ENCODE assay signal across 1 cellular context in the genomic region with DNA sequence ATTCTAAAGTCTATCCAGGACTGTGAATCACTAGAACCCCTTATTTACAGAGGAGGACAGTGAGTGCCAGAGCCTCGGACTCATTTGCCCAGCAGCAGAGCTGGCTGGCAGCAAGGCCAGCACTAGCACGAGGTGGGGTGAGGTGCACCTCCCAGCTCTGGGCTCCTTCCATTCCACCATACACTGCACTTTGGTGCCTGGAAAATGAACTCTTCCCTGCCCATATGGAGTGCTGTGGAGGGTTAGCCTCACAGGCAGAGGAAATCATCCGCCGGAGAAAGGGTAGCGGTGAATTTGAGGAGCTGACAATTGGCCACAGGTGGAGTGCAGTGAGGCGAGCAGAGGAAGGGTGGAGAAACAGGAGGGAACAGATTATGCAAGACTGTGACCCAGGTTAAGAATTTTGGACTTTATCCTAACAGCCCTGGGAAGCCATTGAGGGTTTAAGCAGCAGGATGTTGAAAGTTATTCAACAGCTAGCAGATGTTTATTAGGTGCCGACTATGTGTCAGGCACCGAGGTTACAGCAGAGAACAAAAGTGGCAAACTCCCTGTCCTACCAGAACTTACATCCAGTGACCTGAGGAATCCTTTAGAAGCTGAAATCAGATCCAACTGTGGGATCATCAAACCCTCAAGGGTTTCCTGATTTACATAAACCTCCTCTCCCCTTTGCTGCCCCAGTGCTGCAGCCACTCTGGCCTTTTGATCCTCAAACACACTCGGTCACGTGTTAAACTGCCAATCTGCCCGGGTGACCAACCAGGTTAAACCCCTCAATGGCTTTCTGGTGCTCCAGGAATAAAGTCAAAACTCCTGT.
A peak's percentile ranks its signal among the peaks of the same experiment; 100 is the strongest.
TF ChIP-seq lines count a peak whose summit lies in the region.

No MANE protein-coding gene starts in this region.

TF ChIP-seq in HepG2, 621 proteins besides CTCF, POLR2A, EP300 and RAD21 (continued from another document):
- TF ChIP-seq U2AF2 (IDR thresholded peaks at IDR 0.05; ENCODE audit: low read depth, low read length) (no peak), BRCA1 (CRISPR knock-in tag; IDR thresholded peaks at IDR 0.05) (peak; percentile 76; the same call in 1 of the 2 replicates), SETDB1 (CRISPR knock-in tag; IDR thresholded peaks at IDR 0.05; ENCODE audit: borderline replicate concordance) (no peak), TBP (CRISPR knock-in tag; IDR thresholded peaks at IDR 0.05) (no peak), KDM5B (CRISPR knock-in tag; IDR thresholded peaks at IDR 0.05; ENCODE audit: borderline replicate concordance) (peak; percentile 64; the same call in 1 of the 2 replicates), NFATC3 (CRISPR knock-in tag; IDR thresholded peaks at IDR 0.05) (0 out of 2 replicates have a peak, but pooled peaks have one; percentile 25)
- TF ChIP-seq, protein P1, sequence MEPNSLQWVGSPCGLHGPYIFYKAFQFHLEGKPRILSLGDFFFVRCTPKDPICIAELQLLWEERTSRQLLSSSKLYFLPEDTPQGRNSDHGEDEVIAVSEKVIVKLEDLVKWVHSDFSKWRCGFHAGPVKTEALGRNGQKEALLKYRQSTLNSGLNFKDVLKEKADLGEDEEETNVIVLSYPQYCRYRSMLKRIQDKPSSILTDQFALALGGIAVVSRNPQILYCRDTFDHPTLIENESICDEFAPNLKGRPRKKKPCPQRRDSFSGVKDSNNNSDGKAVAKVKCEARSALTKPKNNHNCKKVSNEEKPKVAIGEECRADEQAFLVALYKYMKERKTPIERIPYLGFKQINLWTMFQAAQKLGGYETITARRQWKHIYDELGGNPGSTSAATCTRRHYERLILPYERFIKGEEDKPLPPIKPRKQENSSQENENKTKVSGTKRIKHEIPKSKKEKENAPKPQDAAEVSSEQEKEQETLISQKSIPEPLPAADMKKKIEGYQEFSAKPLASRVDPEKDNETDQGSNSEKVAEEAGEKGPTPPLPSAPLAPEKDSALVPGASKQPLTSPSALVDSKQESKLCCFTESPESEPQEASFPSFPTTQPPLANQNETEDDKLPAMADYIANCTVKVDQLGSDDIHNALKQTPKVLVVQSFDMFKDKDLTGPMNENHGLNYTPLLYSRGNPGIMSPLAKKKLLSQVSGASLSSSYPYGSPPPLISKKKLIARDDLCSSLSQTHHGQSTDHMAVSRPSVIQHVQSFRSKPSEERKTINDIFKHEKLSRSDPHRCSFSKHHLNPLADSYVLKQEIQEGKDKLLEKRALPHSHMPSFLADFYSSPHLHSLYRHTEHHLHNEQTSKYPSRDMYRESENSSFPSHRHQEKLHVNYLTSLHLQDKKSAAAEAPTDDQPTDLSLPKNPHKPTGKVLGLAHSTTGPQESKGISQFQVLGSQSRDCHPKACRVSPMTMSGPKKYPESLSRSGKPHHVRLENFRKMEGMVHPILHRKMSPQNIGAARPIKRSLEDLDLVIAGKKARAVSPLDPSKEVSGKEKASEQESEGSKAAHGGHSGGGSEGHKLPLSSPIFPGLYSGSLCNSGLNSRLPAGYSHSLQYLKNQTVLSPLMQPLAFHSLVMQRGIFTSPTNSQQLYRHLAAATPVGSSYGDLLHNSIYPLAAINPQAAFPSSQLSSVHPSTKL (CRISPR knock-in tag; IDR thresholded peaks at IDR 0.05): peak; percentile 93
- TF ChIP-seq, protein P2, sequence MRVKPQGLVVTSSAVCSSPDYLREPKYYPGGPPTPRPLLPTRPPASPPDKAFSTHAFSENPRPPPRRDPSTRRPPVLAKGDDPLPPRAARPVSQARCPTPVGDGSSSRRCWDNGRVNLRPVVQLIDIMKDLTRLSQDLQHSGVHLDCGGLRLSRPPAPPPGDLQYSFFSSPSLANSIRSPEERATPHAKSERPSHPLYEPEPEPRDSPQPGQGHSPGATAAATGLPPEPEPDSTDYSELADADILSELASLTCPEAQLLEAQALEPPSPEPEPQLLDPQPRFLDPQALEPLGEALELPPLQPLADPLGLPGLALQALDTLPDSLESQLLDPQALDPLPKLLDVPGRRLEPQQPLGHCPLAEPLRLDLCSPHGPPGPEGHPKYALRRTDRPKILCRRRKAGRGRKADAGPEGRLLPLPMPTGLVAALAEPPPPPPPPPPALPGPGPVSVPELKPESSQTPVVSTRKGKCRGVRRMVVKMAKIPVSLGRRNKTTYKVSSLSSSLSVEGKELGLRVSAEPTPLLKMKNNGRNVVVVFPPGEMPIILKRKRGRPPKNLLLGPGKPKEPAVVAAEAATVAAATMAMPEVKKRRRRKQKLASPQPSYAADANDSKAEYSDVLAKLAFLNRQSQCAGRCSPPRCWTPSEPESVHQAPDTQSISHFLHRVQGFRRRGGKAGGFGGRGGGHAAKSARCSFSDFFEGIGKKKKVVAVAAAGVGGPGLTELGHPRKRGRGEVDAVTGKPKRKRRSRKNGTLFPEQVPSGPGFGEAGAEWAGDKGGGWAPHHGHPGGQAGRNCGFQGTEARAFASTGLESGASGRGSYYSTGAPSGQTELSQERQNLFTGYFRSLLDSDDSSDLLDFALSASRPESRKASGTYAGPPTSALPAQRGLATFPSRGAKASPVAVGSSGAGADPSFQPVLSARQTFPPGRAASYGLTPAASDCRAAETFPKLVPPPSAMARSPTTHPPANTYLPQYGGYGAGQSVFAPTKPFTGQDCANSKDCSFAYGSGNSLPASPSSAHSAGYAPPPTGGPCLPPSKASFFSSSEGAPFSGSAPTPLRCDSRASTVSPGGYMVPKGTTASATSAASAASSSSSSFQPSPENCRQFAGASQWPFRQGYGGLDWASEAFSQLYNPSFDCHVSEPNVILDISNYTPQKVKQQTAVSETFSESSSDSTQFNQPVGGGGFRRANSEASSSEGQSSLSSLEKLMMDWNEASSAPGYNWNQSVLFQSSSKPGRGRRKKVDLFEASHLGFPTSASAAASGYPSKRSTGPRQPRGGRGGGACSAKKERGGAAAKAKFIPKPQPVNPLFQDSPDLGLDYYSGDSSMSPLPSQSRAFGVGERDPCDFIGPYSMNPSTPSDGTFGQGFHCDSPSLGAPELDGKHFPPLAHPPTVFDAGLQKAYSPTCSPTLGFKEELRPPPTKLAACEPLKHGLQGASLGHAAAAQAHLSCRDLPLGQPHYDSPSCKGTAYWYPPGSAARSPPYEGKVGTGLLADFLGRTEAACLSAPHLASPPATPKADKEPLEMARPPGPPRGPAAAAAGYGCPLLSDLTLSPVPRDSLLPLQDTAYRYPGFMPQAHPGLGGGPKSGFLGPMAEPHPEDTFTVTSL (CRISPR knock-in tag; IDR thresholded peaks at IDR 0.05; ENCODE audit: borderline replicate concordance): peak; percentile 79; the same call in 1 of the 2 replicates
- TF ChIP-seq, protein P3, sequence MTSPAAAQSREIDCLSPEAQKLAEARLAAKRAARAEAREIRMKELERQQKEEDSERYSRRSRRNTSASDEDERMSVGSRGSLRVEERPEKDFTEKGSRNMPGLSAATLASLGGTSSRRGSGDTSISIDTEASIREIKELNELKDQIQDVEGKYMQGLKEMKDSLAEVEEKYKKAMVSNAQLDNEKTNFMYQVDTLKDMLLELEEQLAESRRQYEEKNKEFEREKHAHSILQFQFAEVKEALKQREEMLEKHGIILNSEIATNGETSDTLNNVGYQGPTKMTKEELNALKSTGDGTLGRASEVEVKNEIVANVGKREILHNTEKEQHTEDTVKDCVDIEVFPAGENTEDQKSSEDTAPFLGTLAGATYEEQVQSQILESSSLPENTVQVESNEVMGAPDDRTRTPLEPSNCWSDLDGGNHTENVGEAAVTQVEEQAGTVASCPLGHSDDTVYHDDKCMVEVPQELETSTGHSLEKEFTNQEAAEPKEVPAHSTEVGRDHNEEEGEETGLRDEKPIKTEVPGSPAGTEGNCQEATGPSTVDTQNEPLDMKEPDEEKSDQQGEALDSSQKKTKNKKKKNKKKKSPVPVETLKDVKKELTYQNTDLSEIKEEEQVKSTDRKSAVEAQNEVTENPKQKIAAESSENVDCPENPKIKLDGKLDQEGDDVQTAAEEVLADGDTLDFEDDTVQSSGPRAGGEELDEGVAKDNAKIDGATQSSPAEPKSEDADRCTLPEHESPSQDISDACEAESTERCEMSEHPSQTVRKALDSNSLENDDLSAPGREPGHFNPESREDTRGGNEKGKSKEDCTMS (CRISPR knock-in tag; conservative IDR thresholded peaks at IDR 0.05): no peak
